ENCODE assay signal across 27 cellular contexts in genomic region chr2:239177325-239177724, GRCh38.
"Had no signal": no experiment of that assay in that cellular context is flagged by ENCODE, and none has a peak within 500 bp of the region (broad histone marks: within the 10 kb centered on the region; RNA-seq: fewer than 3 reads in every experiment).

No MANE protein-coding gene starts in this region.

- H3K4me1 ChIP-seq: thyroid gland had no signal

- DNase-seq: activated CD4-positive, alpha-beta T cell treated with anti-CD3 and anti-CD28 coated beads for 48 hours; activated CD4-positive, alpha-beta T cell treated with anti-CD3 and anti-CD28 coated beads, Interleukin-2, amount 50 U/mL, for 48 hours; activated CD8-positive, alpha-beta memory T cell treated with anti-CD3 and anti-CD28 coated beads, Interleukin-2, amount 50 U/mL, for 48 hours; activated T-cell treated with anti-CD3 and anti-CD28 coated beads, Interleukin-2, amount 50 U/mL, for 24 hours; brain microvascular endothelial cell; caudate nucleus; foreskin fibroblast; natural killer cell; occipital lobe; stimulated activated CD4-positive, alpha-beta T cell treated with anti-CD3 and anti-CD28 coated beads, Interleukin-1b, Interleukin-23, amount 100 ng/mL, for 48 hours; stimulated activated CD4-positive, alpha-beta T cell treated with anti-CD3 and anti-CD28 coated beads, Interleukin-4, amount 100 ng/mL, for 4 hours; stimulated activated CD8-positive, alpha-beta memory T cell treated with anti-CD3 and anti-CD28 coated beads, Interleukin-4, amount 100 ng/mL, for 48 hours; T1000; WERI-Rb-1 had no signal

- H3K27ac Mint-ChIP-seq: activated naive CD8-positive, alpha-beta T cell; activated T-cell treated with anti-CD3 and anti-CD28 coated beads, Interleukin-2, amount 50 U/mL, for 24 hours; dendritic cell treated with granulocyte-macrophage colony-stimulating factor and Interleukin-4, amounts not matched to agents 40 ng/mL and 50 ng/mL, for 4 days; endodermal cell; memory B cell; neural progenitor cell; stimulated activated memory B cell treated with anti-CD40 and anti-IgM and Interleukin-4, amounts not matched to agents 10 μg/mL and 1 μg/mL and 100 μg/mL, for 72 hours had no signal

- H3K27ac ChIP-seq: brain microvascular endothelial cell, neural progenitor cell, thyroid gland, WERI-Rb-1 had no signal

- H3K4me3 Mint-ChIP-seq: activated naive CD8-positive, alpha-beta T cell; activated T-cell treated with anti-CD3 and anti-CD28 coated beads, Interleukin-2, amount 50 U/mL, for 24 hours; dendritic cell treated with granulocyte-macrophage colony-stimulating factor and Interleukin-4, amounts not matched to agents 40 ng/mL and 50 ng/mL, for 4 days; endodermal cell; memory B cell; natural killer cell; neural progenitor cell; stimulated activated memory B cell treated with anti-CD40 and anti-IgM and Interleukin-4, amounts not matched to agents 10 μg/mL and 1 μg/mL and 100 μg/mL, for 72 hours; stimulated activated naive CD8-positive, alpha-beta T cell treated with anti-CD3 and anti-CD28 coated beads, Interleukin-15, amount 100 ng/mL, for 72 hours; T-helper 17 cell had no signal

- H3K27me3 ChIP-seq: brain microvascular endothelial cell, heart left ventricle, neural progenitor cell, thyroid gland had no signal

- H3K36me3 ChIP-seq: brain microvascular endothelial cell, neural progenitor cell, WERI-Rb-1 had no signal

- ATAC-seq: activated CD4-positive, CD25-positive, alpha-beta regulatory T cell treated with anti-CD3 and anti-CD28 coated beads, Interleukin-2, amount 50 U/mL, for 24 hours; heart left ventricle; natural killer cell; SK-N-SH treated with all-trans-retinoic acid at 6 μM for 48 hours; stimulated activated memory B cell treated with anti-CD40 and anti-IgM and Interleukin-4, amounts not matched to agents 10 μg/mL and 1 μg/mL and 100 μg/mL, for 72 hours; stimulated activated naive CD8-positive, alpha-beta T cell treated with anti-CD3 and anti-CD28 coated beads, Interleukin-15, amount 100 ng/mL, for 72 hours; T-helper 17 cell had no signal

- H3K4me3 ChIP-seq: heart left ventricle, neural progenitor cell, smooth muscle cell, thyroid gland had no signal

- H3K4me1 Mint-ChIP-seq: memory B cell; stimulated activated memory B cell treated with anti-CD40 and anti-IgM and Interleukin-4, amounts not matched to agents 10 μg/mL and 1 μg/mL and 100 μg/mL, for 72 hours; stimulated activated naive CD8-positive, alpha-beta T cell treated with anti-CD3 and anti-CD28 coated beads, Interleukin-15, amount 100 ng/mL, for 72 hours; T-helper 17 cell had no signal

- H3K27me3 Mint-ChIP-seq: activated naive CD8-positive, alpha-beta T cell; activated T-cell treated with anti-CD3 and anti-CD28 coated beads, Interleukin-2, amount 50 U/mL, for 24 hours; dendritic cell treated with granulocyte-macrophage colony-stimulating factor and Interleukin-4, amounts not matched to agents 40 ng/mL and 50 ng/mL, for 4 days; memory B cell; stimulated activated memory B cell treated with anti-CD40 and anti-IgM and Interleukin-4, amounts not matched to agents 10 μg/mL and 1 μg/mL and 100 μg/mL, for 72 hours; stimulated activated naive CD8-positive, alpha-beta T cell treated with anti-CD3 and anti-CD28 coated beads, Interleukin-15, amount 100 ng/mL, for 72 hours; T-helper 17 cell had no signal

- H3K9me3 ChIP-seq: thyroid gland had no signal
